ENCODE assay signal across 13 cellular contexts in genomic region chr2:159098815-159099455, GRCh38.
A peak's percentile ranks its signal among the peaks of the same experiment; 100 is the strongest.
DNase-seq lines count a peak whose midpoint lies in the region; ATAC-seq and TF ChIP-seq lines count a peak whose summit lies in the region.
"Had no signal": no experiment of that assay in that cellular context is flagged by ENCODE, and none has a peak within 500 bp of the region (broad histone marks: within the 10 kb centered on the region; RNA-seq: fewer than 3 reads in every experiment).

No MANE protein-coding gene starts in this region.

- no peak overlapping the region for H3K4me3 ChIP-seq in liver (ENCODE audit: low read depth in 1 of 3, low read length in 3 of 3)
- H3K4me3 ChIP-seq in urinary bladder (ENCODE audit: low read depth, low read length): no peak overlapping the region
- H3K4me3 ChIP-seq in neuronal stem cell (ENCODE audit: low read length in 2 of 2): no peak overlapping the region
- H3K4me3 ChIP-seq: mucosa of descending colon, testis had no signal

- CTCF ChIA-PET in activated CD8-positive, alpha-beta memory T cell treated with anti-CD3 and anti-CD28 coated beads, Interleukin-2, amount 10 ng/mL, durations not matched to agents 7 days and 5 days (lab: Charles Lee): no interaction called here

- H3K23ac ChIP-seq in neuronal stem cell (ENCODE audit: low read depth, low read length, poor library complexity): no peak overlapping the region

- H2BK15ac ChIP-seq in neuronal stem cell (ENCODE audit: low read length): no peak overlapping the region

- H3K4ac ChIP-seq in neuronal stem cell (ENCODE audit: low read length): no peak overlapping the region

- H3K9ac ChIP-seq in liver (ENCODE audit: low read depth in 1 of 2, low read length in 2 of 2) (no peak overlapping the region), neuronal stem cell (ENCODE audit: low read depth, low read length, poor library complexity) (no peak overlapping the region)

- peaks cover 10% of the 10 kb centered on the region for H3K4me1 Mint-ChIP-seq in activated CD8-positive, alpha-beta memory T cell treated with anti-CD3 and anti-CD28 coated beads, Interleukin-2, amount 10 ng/mL, durations not matched to agents 7 days and 5 days
- H3K4me1 Mint-ChIP-seq in activated naive CD8-positive, alpha-beta T cell treated with anti-CD3 and anti-CD28 coated beads, Interleukin-2, amount 50 U/mL, for 24 hours: peaks cover 32% of the 10 kb centered on the region

- H3K18ac ChIP-seq in neuronal stem cell (ENCODE audit: low read length): no peak overlapping the region

- H3K27ac Mint-ChIP-seq in activated CD8-positive, alpha-beta memory T cell treated with anti-CD3 and anti-CD28 coated beads, Interleukin-2, amount 10 ng/mL, durations not matched to agents 7 days and 5 days: no peak overlapping the region
- H3K27ac Mint-ChIP-seq in activated naive CD8-positive, alpha-beta T cell treated with anti-CD3 and anti-CD28 coated beads, Interleukin-2, amount 50 U/mL, for 24 hours: no peak overlapping the region

- WGBS in liver: 38% methylated on average over 4 of the region's 4 CpGs
- WGBS in urinary bladder: 55% methylated on average over 4 of the region's 4 CpGs
- no CpG with 5 or more reads among the region's 4 CpGs for WGBS in neuronal stem cell (ENCODE audit: extremely low coverage in 2 of 2, insufficient read length in 2 of 2, insufficient replicate concordance in 1 of 2), 2 donors

- no peak overlapping the region for H2AK5ac ChIP-seq in neuronal stem cell (ENCODE audit: low read depth, low read length)

- no peak overlapping the region for H2AFZ ChIP-seq in neuronal stem cell (ENCODE audit: low read length)

- H3K36me3 ChIP-seq in liver (ENCODE audit: control insufficient read depth in 4 of 4, insufficient read depth in 3 of 4, low read depth in 1 of 4, low read length in 3 of 4): no peaks in the 10 kb centered on the region
- no peaks in the 10 kb centered on the region for H3K36me3 ChIP-seq in urinary bladder (ENCODE audit: insufficient read depth)
- peaks cover 1 to 24% of the 10 kb centered on the region in 2 donors for H3K36me3 ChIP-seq in neuronal stem cell (replicated peaks in 1 of 2; ENCODE audit: control insufficient read depth in 2 of 2, insufficient read depth in 2 of 2, low read length in 2 of 2)

- H3K4me1 ChIP-seq in liver (ENCODE audit: control insufficient read depth in 4 of 4, insufficient read depth in 4 of 4, low read length in 3 of 4) (peaks cover 0 to 10% (median 2%) of the 10 kb centered on the region in 4 donors), urinary bladder (ENCODE audit: insufficient read depth) (no peaks in the 10 kb centered on the region), neuronal stem cell (ENCODE audit: control insufficient read depth in 2 of 2, insufficient read depth in 1 of 2, low read depth in 1 of 2, low read length in 2 of 2) (no peaks in the 10 kb centered on the region)

- no peak overlapping the region for H3K14ac ChIP-seq in neuronal stem cell (ENCODE audit: low read length)

- TF ChIP-seq RAD21 in liver (IDR thresholded peaks at IDR 0.05): peak in 1 of 2 donors; percentile 40

- H3K27me3 Mint-ChIP-seq in activated CD8-positive, alpha-beta memory T cell treated with anti-CD3 and anti-CD28 coated beads, Interleukin-2, amount 10 ng/mL, durations not matched to agents 7 days and 5 days: peaks cover 11% of the 10 kb centered on the region
- no peaks in the 10 kb centered on the region for H3K27me3 Mint-ChIP-seq in activated naive CD8-positive, alpha-beta T cell treated with anti-CD3 and anti-CD28 coated beads, Interleukin-2, amount 50 U/mL, for 24 hours

- no peak overlapping the region for H2BK12ac ChIP-seq in neuronal stem cell (ENCODE audit: low read length)

- TF ChIP-seq CTCF in liver (IDR thresholded peaks at IDR 0.05; ENCODE audit: low read depth, low read length, missing input control): no peak

- H2BK120ac ChIP-seq in neuronal stem cell (ENCODE audit: low read depth, low read length): no peak overlapping the region

- no peak for DNase-seq in activated CD8-positive, alpha-beta memory T cell treated with anti-CD3 and anti-CD28 coated beads, Interleukin-2, amount 10 ng/mL, durations not matched to agents 7 days and 5 days
- DNase-seq in activated CD8-positive, alpha-beta memory T cell treated with anti-CD3 and anti-CD28 coated beads for 24 hours: no peak
- DNase-seq in activated naive CD8-positive, alpha-beta T cell treated with anti-CD3 and anti-CD28 coated beads, Interleukin-2, amount 50 U/mL, for 24 hours: no peak
- no peak for DNase-seq in neuronal stem cell (ENCODE audit: low spot score)
- DNase-seq: activated CD4-positive, alpha-beta T cell treated with anti-CD3 and anti-CD28 coated beads for 48 hours; amniotic stem cell; mucosa of descending colon; NCI-H1694; testis had no signal

- no peaks in the 10 kb centered on the region for H3K79me1 ChIP-seq in neuronal stem cell (ENCODE audit: low read depth, low read length)

- H3K4me2 ChIP-seq in neuronal stem cell (ENCODE audit: insufficient read depth, low read length, poor library complexity, severe bottlenecking): no peak overlapping the region

- H3K36me3 Mint-ChIP-seq in activated CD8-positive, alpha-beta memory T cell treated with anti-CD3 and anti-CD28 coated beads, Interleukin-2, amount 10 ng/mL, durations not matched to agents 7 days and 5 days: no peaks in the 10 kb centered on the region
- peaks cover 11% of the 10 kb centered on the region for H3K36me3 Mint-ChIP-seq in activated naive CD8-positive, alpha-beta T cell treated with anti-CD3 and anti-CD28 coated beads, Interleukin-2, amount 50 U/mL, for 24 hours (ENCODE audit: low read depth)

- peak; percentile 60 for ATAC-seq in activated CD8-positive, alpha-beta memory T cell treated with anti-CD3 and anti-CD28 coated beads, Interleukin-2, amount 10 ng/mL, durations not matched to agents 7 days and 5 days
- ATAC-seq in activated naive CD8-positive, alpha-beta T cell treated with anti-CD3 and anti-CD28 coated beads, Interleukin-2, amount 50 U/mL, for 24 hours: peak; percentile 53
- ATAC-seq in HG03095 (IDR thresholded peaks at IDR 0.05; ENCODE audit: unreplicated experiment) (no peak), GM19455 (IDR thresholded peaks at IDR 0.05; ENCODE audit: unreplicated experiment) (no peak)

- no peak overlapping the region for H2BK5ac ChIP-seq in neuronal stem cell (ENCODE audit: low read length)

- H3K27ac ChIP-seq in liver (ENCODE audit: low read depth in 1 of 2, low read length in 2 of 2): peak overlapping the region; percentile 32 to 40
- peak overlapping the region; percentile 38 for H3K27ac ChIP-seq in urinary bladder (ENCODE audit: low read depth)
- no peak overlapping the region for H3K27ac ChIP-seq in neuronal stem cell (replicated peaks; ENCODE audit: low read length)

- H3K9me3 ChIP-seq in liver (ENCODE audit: control insufficient read depth in 4 of 4, low read length in 3 of 4) (peaks cover 0 to 3% (median 1%) of the 10 kb centered on the region in 4 donors), neuronal stem cell (replicated peaks in 1 of 2; ENCODE audit: control insufficient read depth in 2 of 2, insufficient read depth in 1 of 2, low read depth in 1 of 2, low read length in 2 of 2) (peaks cover 2 to 11% of the 10 kb centered on the region in 2 donors)
- H3K9me3 ChIP-seq: testis had no signal

- no peak overlapping the region for H4K91ac ChIP-seq in neuronal stem cell (ENCODE audit: low read depth, low read length, poor library complexity)

- H4K8ac ChIP-seq in neuronal stem cell (ENCODE audit: low read depth, low read length): no peak overlapping the region

- H3K4me3 Mint-ChIP-seq in activated CD8-positive, alpha-beta memory T cell treated with anti-CD3 and anti-CD28 coated beads, Interleukin-2, amount 10 ng/mL, durations not matched to agents 7 days and 5 days: no peak overlapping the region
- no peak overlapping the region for H3K4me3 Mint-ChIP-seq in activated naive CD8-positive, alpha-beta T cell treated with anti-CD3 and anti-CD28 coated beads, Interleukin-2, amount 50 U/mL, for 24 hours

- H3K27me3 ChIP-seq in liver (ENCODE audit: control insufficient read depth in 4 of 4, insufficient read depth in 4 of 4, low read length in 3 of 4) (no peaks in the 10 kb centered on the region), neuronal stem cell (ENCODE audit: control insufficient read depth in 3 of 3, insufficient read depth in 3 of 3, low read depth in 1 of 3, low read length in 3 of 3) (no peaks in the 10 kb centered on the region)
- H3K27me3 ChIP-seq: testis had no signal

- peaks cover 4% of the 10 kb centered on the region for H3K9me3 Mint-ChIP-seq in activated CD8-positive, alpha-beta memory T cell treated with anti-CD3 and anti-CD28 coated beads, Interleukin-2, amount 10 ng/mL, durations not matched to agents 7 days and 5 days (ENCODE audit: low read depth)
- peaks cover 15% of the 10 kb centered on the region for H3K9me3 Mint-ChIP-seq in activated naive CD8-positive, alpha-beta T cell treated with anti-CD3 and anti-CD28 coated beads, Interleukin-2, amount 50 U/mL, for 24 hours

TF ChIP-seq in liver, 16 proteins besides CTCF, POLR2A, EP300 and RAD21 (continues in another document):
- TF ChIP-seq HNF4A (conservative IDR thresholded peaks at IDR 0.05): peak; percentile 24 to 41
- TF ChIP-seq YY1 (IDR thresholded peaks at IDR 0.05): no peak
- TF ChIP-seq SP1 (IDR thresholded peaks at IDR 0.05): peak; percentile 49
- TF ChIP-seq, protein P1, sequence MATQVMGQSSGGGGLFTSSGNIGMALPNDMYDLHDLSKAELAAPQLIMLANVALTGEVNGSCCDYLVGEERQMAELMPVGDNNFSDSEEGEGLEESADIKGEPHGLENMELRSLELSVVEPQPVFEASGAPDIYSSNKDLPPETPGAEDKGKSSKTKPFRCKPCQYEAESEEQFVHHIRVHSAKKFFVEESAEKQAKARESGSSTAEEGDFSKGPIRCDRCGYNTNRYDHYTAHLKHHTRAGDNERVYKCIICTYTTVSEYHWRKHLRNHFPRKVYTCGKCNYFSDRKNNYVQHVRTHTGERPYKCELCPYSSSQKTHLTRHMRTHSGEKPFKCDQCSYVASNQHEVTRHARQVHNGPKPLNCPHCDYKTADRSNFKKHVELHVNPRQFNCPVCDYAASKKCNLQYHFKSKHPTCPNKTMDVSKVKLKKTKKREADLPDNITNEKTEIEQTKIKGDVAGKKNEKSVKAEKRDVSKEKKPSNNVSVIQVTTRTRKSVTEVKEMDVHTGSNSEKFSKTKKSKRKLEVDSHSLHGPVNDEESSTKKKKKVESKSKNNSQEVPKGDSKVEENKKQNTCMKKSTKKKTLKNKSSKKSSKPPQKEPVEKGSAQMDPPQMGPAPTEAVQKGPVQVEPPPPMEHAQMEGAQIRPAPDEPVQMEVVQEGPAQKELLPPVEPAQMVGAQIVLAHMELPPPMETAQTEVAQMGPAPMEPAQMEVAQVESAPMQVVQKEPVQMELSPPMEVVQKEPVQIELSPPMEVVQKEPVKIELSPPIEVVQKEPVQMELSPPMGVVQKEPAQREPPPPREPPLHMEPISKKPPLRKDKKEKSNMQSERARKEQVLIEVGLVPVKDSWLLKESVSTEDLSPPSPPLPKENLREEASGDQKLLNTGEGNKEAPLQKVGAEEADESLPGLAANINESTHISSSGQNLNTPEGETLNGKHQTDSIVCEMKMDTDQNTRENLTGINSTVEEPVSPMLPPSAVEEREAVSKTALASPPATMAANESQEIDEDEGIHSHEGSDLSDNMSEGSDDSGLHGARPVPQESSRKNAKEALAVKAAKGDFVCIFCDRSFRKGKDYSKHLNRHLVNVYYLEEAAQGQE (IDR thresholded peaks at IDR 0.05): no peak

Comparison
In these comparisons a context has a peak if more than half of its experiments do, and no peak if none do; other contexts are left out.
1. ATAC-seq: peak in activated CD8-positive, alpha-beta memory T cell treated with anti-CD3 and anti-CD28 coated beads, Interleukin-2, amount 10 ng/mL, durations not matched to agents 7 days and 5 days (single experiment) and activated naive CD8-positive, alpha-beta T cell treated with anti-CD3 and anti-CD28 coated beads, Interleukin-2, amount 50 U/mL, for 24 hours (single experiment); none in HG03095 (single experiment) and GM19455 (single experiment).